In genomic region chr15:50353999-50354837, GRCh38 we compare ENCODE assay signal across 1 cellular context.
TF ChIP-seq lines count a peak whose summit lies in the region.

No MANE protein-coding gene starts in this region.

TF ChIP-seq in K562, 482 proteins besides CTCF, POLR2A, EP300 and RAD21 (continued from another document):
- TF ChIP-seq ZBTB9 (CRISPR knock-in tag; IDR thresholded peaks at IDR 0.05) (no peak), FUS (optimal IDR thresholded peaks at IDR 0.05; ENCODE audit: low read depth, low read length) (peak; percentile 74), NR4A1 (CRISPR knock-in tag; IDR thresholded peaks at IDR 0.05) (no peak), NR4A1 (tag; IDR thresholded peaks at IDR 0.05) (no peak), ZNF124 (CRISPR knock-in tag; IDR thresholded peaks at IDR 0.05) (0 out of 2 replicates have a peak, but pooled peaks have one; percentile 53), NR2C1 (IDR thresholded peaks at IDR 0.05) (no peak), NR2C1 (tag; IDR thresholded peaks at IDR 0.05) (0 out of 2 replicates have a peak, but pooled peaks have one; percentile 5)
